ENCODE assay signal across 18 cellular contexts in the genomic region with DNA sequence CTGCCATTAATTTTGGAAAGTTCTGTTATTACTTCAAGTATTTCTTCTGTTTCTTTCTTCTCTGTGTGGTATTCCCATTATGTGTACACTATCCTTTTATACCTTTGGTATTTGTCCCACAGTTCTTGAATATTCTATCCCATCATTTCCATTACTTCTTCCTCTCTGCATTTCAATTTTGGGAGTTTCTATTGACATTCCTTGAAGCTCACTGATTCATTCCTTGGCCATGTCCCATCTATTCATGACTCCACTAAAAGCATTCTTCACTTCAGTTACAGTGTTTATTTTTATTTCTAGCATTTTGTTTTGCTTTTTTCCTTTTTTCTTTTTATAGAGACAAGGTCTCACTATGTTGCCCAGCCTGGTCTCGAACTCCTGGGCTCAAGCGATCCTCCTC. TPM values are rescaled to one million over a fixed set of nuclear protein-coding genes. Genes with fewer than 3 reads are reported as not detected.
DNase-seq lines count a peak whose midpoint lies in the region; TF ChIP-seq lines count a peak whose summit lies in the region.
"Had no signal": no experiment of that assay in that cellular context is flagged by ENCODE, and none has a peak within 500 bp of the region (broad histone marks: within the 10 kb centered on the region; RNA-seq: fewer than 3 reads in every experiment).

No MANE protein-coding gene starts in this region.

- H3K27me3 ChIP-seq in GM23248 (replicated peaks; ENCODE audit: insufficient read depth) (no peaks in the 10 kb centered on the region), tibial nerve (no peaks in the 10 kb centered on the region)
- H3K27me3 ChIP-seq: Peyer's patch had no signal

- H3K9ac ChIP-seq in GM23248: no peak overlapping the region
- H3K9ac ChIP-seq: SK-N-SH had no signal

- TF ChIP-seq CTCF in fibroblast of villous mesenchyme (IDR thresholded peaks at IDR 0.05; ENCODE audit: insufficient read depth, low read depth, low read length) (no peak), tibial nerve (IDR thresholded peaks at IDR 0.05) (no peak)

- no peak for TF ChIP-seq EP300 in tibial nerve (IDR thresholded peaks at IDR 0.05)

- H3K4me1 ChIP-seq in GM23248 (ENCODE audit: insufficient read depth) (peaks cover 9% of the 10 kb centered on the region), tibial nerve (no peaks in the 10 kb centered on the region)
- H3K4me1 ChIP-seq: Peyer's patch had no signal

- H3K4me2 ChIP-seq in GM23248 (ENCODE audit: unreplicated experiment): no peak overlapping the region
- H3K4me2 ChIP-seq: SK-N-SH had no signal

- no peak for TF ChIP-seq POLR2A in tibial nerve (IDR thresholded peaks at IDR 0.05)

- H3K9me2 ChIP-seq in GM23248 (ENCODE audit: insufficient read depth): peaks cover 3% of the 10 kb centered on the region; the same call in 1 of the 2 replicates
- H3K9me2 ChIP-seq: SK-N-SH had no signal

- in situ Hi-C loops in GM23248 (cut with MboI): no loop called here

- DNase-seq in AG08396 (ENCODE audit: low spot score) (peak; percentile 55), GM23248 (peak; percentile 66), astrocyte of the hippocampus (ENCODE audit: low read depth, low spot score) (peak; percentile 51), fibroblast of villous mesenchyme (ENCODE audit: low read depth) (peak; percentile 11), NCI-H510A (lab: John Stamatoyannopoulos, UW) (no peak), middle frontal gyrus (ENCODE audit: extremely low spot score, low spot score) (no peak), GF-D8 (lab: John Stamatoyannopoulos, UW) (no peak), tibial nerve (ENCODE audit: low spot score in 2 of 2) (no peak)
- DNase-seq: Caco-2; CD4-positive, CD25-positive, alpha-beta regulatory T cell; GOT3; NCI-H1105; NCI-H1694; NCI-H2227 treated with DMSO at 0.1 percent for 48 hours; NCI-H524 treated with DMSO at 0.1 percent for 48 hours; Peyer's patch; SK-N-SH had no signal

- no peaks in the 10 kb centered on the region for H4K20me1 ChIP-seq in GM23248 (ENCODE audit: insufficient read depth)

- H3K27ac ChIP-seq in GM23248 (peak overlapping the region; percentile 17; the same call in 1 of the 2 replicates), tibial nerve (no peak overlapping the region)
- H3K27ac ChIP-seq: Peyer's patch had no signal

- H3K4me3 ChIP-seq in GM23248 (no peak overlapping the region), fibroblast of villous mesenchyme (ENCODE audit: low read depth, low read length) (no peak overlapping the region), tibial nerve (no peak overlapping the region)
- H3K4me3 ChIP-seq: Peyer's patch had no signal

- no peak overlapping the region for H2AFZ ChIP-seq in GM23248

- H3F3A ChIP-seq in GM23248 (ENCODE audit: insufficient read depth): no peaks in the 10 kb centered on the region

- H3K36me3 ChIP-seq in GM23248 (ENCODE audit: low read depth) (no peaks in the 10 kb centered on the region), tibial nerve (peaks cover 0 to 3% (median 0%) of the 10 kb centered on the region in 3 donors)
- H3K36me3 ChIP-seq: Peyer's patch had no signal

- no peaks in the 10 kb centered on the region for H3K9me3 ChIP-seq in GM23248 (ENCODE audit: low read depth)
- peaks cover 0 to 15% (median 0%) of the 10 kb centered on the region in 4 donors for H3K9me3 ChIP-seq in tibial nerve
- H3K9me3 ChIP-seq: Peyer's patch, SK-N-SH had no signal

- 98 to 100% methylated on average over 2 of the region's 2 CpGs for WGBS in GM23248 (ENCODE audit: low coverage in 1 of 2, low lambda C conversion rate in 2 of 2, missing lambda C conversion rate in 2 of 2), 2 experiments
- WGBS in tibial nerve, 2 donors: 62 to 68% methylated on average over 2 of the region's 2 CpGs

- no peaks in the 10 kb centered on the region for H3K79me2 ChIP-seq in GM23248 (ENCODE audit: insufficient read depth)

RNA-seq across cellular contexts. Expression of a gene that starts 30.3 kb away (rescaled TPM):
- not detected in 2 replicates for total RNA-seq in GM23248 (2014; rRNA removed; shearing (Covaris generic))
- polyA plus RNA-seq in GM23248 (2016; fragmentation: Nextera tagmentation; extraction: Ambion mirVana): not detected in 2 replicates
- total RNA-seq in fibroblast of villous mesenchyme (not detected in 2 replicates), tibial nerve (not detected)
- total RNA-seq: CD4-positive, CD25-positive, alpha-beta regulatory T cell; Right ventricle myocardium inferior had no signal

Comparison
In these comparisons a context has a peak if more than half of its experiments do, and no peak if none do; other contexts are left out.
1. DNase-seq: peak in AG08396 (single experiment), GM23248 (single experiment), astrocyte of the hippocampus (single experiment) and fibroblast of villous mesenchyme (single experiment); none in NCI-H510A (single experiment), middle frontal gyrus (single experiment), GF-D8 (single experiment) and tibial nerve (0 of 2).